Comparison of ENCODE assay signal across 1 cellular context in genomic region chr6:83068628-83069027, GRCh38.
TF ChIP-seq lines count a peak whose summit lies in the region.

No MANE protein-coding gene starts in this region.

TF ChIP-seq in SK-N-SH, 30 proteins besides CTCF, POLR2A, EP300 and RAD21 (continued from another document):
- TF ChIP-seq USF2 (IDR thresholded peaks at IDR 0.05; ENCODE audit: borderline replicate concordance, low read depth, low read length): no peak
- TF ChIP-seq JUND (IDR thresholded peaks at IDR 0.05): no peak
- no peak for TF ChIP-seq POLR2AphosphoS5 (IDR thresholded peaks at IDR 0.05; ENCODE audit: low read depth, low read length)
- TF ChIP-seq REST (IDR thresholded peaks at IDR 0.05; ENCODE audit: low read depth, low read length): no peak
- no peak for TF ChIP-seq NFIC (IDR thresholded peaks at IDR 0.05; ENCODE audit: borderline replicate concordance)
- no peak for TF ChIP-seq SIN3A (IDR thresholded peaks at IDR 0.05; ENCODE audit: borderline replicate concordance, low read depth, low read length)
- no peak for TF ChIP-seq MEF2A (IDR thresholded peaks at IDR 0.05; ENCODE audit: borderline replicate concordance, low read depth)
- TF ChIP-seq TAF1 (IDR thresholded peaks at IDR 0.05; ENCODE audit: borderline replicate concordance, low read depth, low read length): no peak
- no peak for TF ChIP-seq SMC3 (IDR thresholded peaks at IDR 0.05; ENCODE audit: low read depth, low read length)
- no peak for TF ChIP-seq FOXJ3 (CRISPR knock-in tag; IDR thresholded peaks at IDR 0.05)
- TF ChIP-seq TCF12 (IDR thresholded peaks at IDR 0.05): no peak
- TF ChIP-seq EZH2phosphoT487 (IDR thresholded peaks at IDR 0.05; ENCODE audit: borderline replicate concordance, low read depth): no peak
- TF ChIP-seq IRF3 (IDR thresholded peaks at IDR 0.05; ENCODE audit: low read depth, low read length): no peak
- TF ChIP-seq RXRA (IDR thresholded peaks at IDR 0.05; ENCODE audit: borderline replicate concordance, low read depth): no peak
- TF ChIP-seq YY1 (IDR thresholded peaks at IDR 0.05; ENCODE audit: low read depth): no peak
- no peak for TF ChIP-seq MXI1 (IDR thresholded peaks at IDR 0.05; ENCODE audit: low read depth, low read length)
